16 cellular contexts compared by ENCODE assay signal in the genomic region with DNA sequence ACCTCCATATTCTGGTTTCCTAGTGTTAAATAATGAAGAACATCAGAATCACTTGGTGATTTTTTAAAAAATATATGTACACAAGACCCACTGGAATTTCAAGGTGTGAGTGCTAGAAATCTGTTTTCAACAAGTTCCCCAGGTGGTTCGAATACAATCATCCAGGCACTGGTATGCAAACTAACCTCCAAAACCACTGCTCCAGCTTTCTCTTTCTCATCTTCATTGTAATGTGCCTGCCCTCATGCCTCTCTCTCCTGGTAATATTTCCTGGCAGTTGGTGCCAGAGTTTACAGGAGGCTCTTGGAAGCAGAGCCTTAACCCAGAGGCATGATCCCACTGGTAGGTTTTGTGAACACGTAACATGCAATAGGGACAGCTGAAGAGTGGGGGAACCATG.
A peak's percentile ranks its signal among the peaks of the same experiment; 100 is the strongest.
DNase-seq lines count a peak whose midpoint lies in the region; ATAC-seq and TF ChIP-seq lines count a peak whose summit lies in the region.
"Had no signal": no experiment of that assay in that cellular context is flagged by ENCODE, and none has a peak within 500 bp of the region (broad histone marks: within the 10 kb centered on the region; RNA-seq: fewer than 3 reads in every experiment).

No MANE protein-coding gene starts in this region.

- H2BK5ac ChIP-seq in mesendoderm (ENCODE audit: low read length), result no peak overlapping the region

- no CpG with 5 or more reads among the region's 2 CpGs for WGBS in mesendoderm (ENCODE audit: extremely low coverage, insufficient coverage, low lambda C conversion rate)

- H3K79me2 ChIP-seq in mesendoderm (ENCODE audit: control insufficient read depth, insufficient read depth, low read length), result no peaks in the 10 kb centered on the region

- POLR2A ChIA-PET in GM10248 (lab: Yijun Ruan, JAX), result no interaction called here

- CTCF ChIA-PET in GM10248 (lab: Yijun Ruan, JAX), result interaction anchor here (0.7 to 1.5 kb wide), 3 partner anchors 9 to 89 kb away, joined by 3 to 4 read pairs (median 3); no protein-coding TSS in a partner anchor

- TF ChIP-seq CTCF in WERI-Rb-1 (IDR thresholded peaks at IDR 0.05; ENCODE audit: low read depth, low read length) (no peak), GM10248 (IDR thresholded peaks at IDR 0.05; ENCODE audit: control extremely low read depth, extremely low read depth, low read depth, missing control alignments) (no peak)

- no peaks in the 10 kb centered on the region for H3K79me1 ChIP-seq in mesendoderm (ENCODE audit: low read length)

- H3K9me3 ChIP-seq in HUES6 (ENCODE audit: control insufficient read depth, insufficient read depth, low read depth, low read length) (no peaks in the 10 kb centered on the region), WERI-Rb-1 (ENCODE audit: severe bottlenecking) (no peaks in the 10 kb centered on the region)
- H3K9me3 ChIP-seq: HAP-1 had no signal

- H3K36me3 ChIP-seq in HUES6 (ENCODE audit: control insufficient read depth, insufficient read depth, low read length), result peaks cover 2% of the 10 kb centered on the region; the same call in 1 of the 2 replicates
- no peaks in the 10 kb centered on the region for H3K36me3 ChIP-seq in WERI-Rb-1
- no peaks in the 10 kb centered on the region for H3K36me3 ChIP-seq in mesendoderm (ENCODE audit: control insufficient read depth, insufficient read depth, low read length)
- H3K36me3 ChIP-seq: HAP-1 had no signal

- H3K18ac ChIP-seq in mesendoderm (ENCODE audit: low read length), result no peak overlapping the region

- H3K4me1 ChIP-seq in HUES6 (ENCODE audit: control insufficient read depth, insufficient read depth, low read length) (peaks cover 7% of the 10 kb centered on the region; the same call in 1 of the 2 replicates), mesendoderm (ENCODE audit: control insufficient read depth, low read depth, low read length) (no peaks in the 10 kb centered on the region)
- H3K4me1 ChIP-seq: HAP-1 had no signal

- H3K4me3 ChIP-seq in HUES6 (ENCODE audit: low read depth, low read length) (no peak overlapping the region), WERI-Rb-1 (ENCODE audit: low read depth, low read length) (no peak overlapping the region), mesendoderm (ENCODE audit: low read length) (no peak overlapping the region)
- H3K4me3 ChIP-seq: HAP-1 had no signal

- H4K8ac ChIP-seq in mesendoderm (ENCODE audit: low read depth, low read length), result no peak overlapping the region

- no peak overlapping the region for H4K5ac ChIP-seq in mesendoderm (ENCODE audit: low read length)

- no peak overlapping the region for H3K56ac ChIP-seq in mesendoderm (ENCODE audit: low read length)

- H3K9ac ChIP-seq in HUES6 (ENCODE audit: low read length) (no peak overlapping the region), mesendoderm (ENCODE audit: low read length) (no peak overlapping the region)

- H3K4ac ChIP-seq in mesendoderm (ENCODE audit: low read depth, low read length), result no peak overlapping the region

- 0 out of 2 replicates have a peak overlapping the region, but pooled peaks have one; percentile 49 for H3K27ac ChIP-seq in HUES6 (ENCODE audit: low read depth, low read length)
- peak overlapping the region; percentile 40; the same call in 1 of the 2 replicates for H3K27ac ChIP-seq in WERI-Rb-1
- H3K27ac ChIP-seq in mesendoderm (ENCODE audit: low read depth, low read length), result no peak overlapping the region

- H3K27me3 ChIP-seq in HUES6 (ENCODE audit: control insufficient read depth, insufficient read depth, low read length) (no peaks in the 10 kb centered on the region), WERI-Rb-1 (ENCODE audit: insufficient read depth, low read depth, severe bottlenecking) (no peaks in the 10 kb centered on the region), mesendoderm (ENCODE audit: insufficient read depth, low read length, poor library complexity) (no peaks in the 10 kb centered on the region)

- H3K4me2 ChIP-seq in mesendoderm (ENCODE audit: low read length), result no peak overlapping the region

- no peak overlapping the region for H3K23ac ChIP-seq in mesendoderm (ENCODE audit: low read length)

- ATAC-seq in HG03108 (IDR thresholded peaks at IDR 0.05; ENCODE audit: unreplicated experiment) (no peak), GM21529 (IDR thresholded peaks at IDR 0.05; ENCODE audit: unreplicated experiment) (no peak)

- no peak overlapping the region for H2BK15ac ChIP-seq in mesendoderm (replicated peaks; ENCODE audit: low read depth)

- H2BK120ac ChIP-seq in mesendoderm (ENCODE audit: low read depth, low read length), result no peak overlapping the region

- DNase-seq in WERI-Rb-1 (no peak), mesendoderm (peak; percentile 2), medulla oblongata (ENCODE audit: extremely low spot score) (no peak), GM10248 (ENCODE audit: extremely low spot score) (no peak)
- DNase-seq: C1 segment of cervical spinal cord; Calu3; CD4-positive, alpha-beta memory T cell; COR-L47; DMS53; DMS79 treated with DMSO at 0.1 percent for 48 hours; GF-D8; HFFc6 had no signal

- no peak overlapping the region for H2AK5ac ChIP-seq in mesendoderm (ENCODE audit: low read length)
